Comparison of ENCODE assay signal across 12 cellular contexts in genomic region chr5:81788271-81788670, GRCh38. TPM values are rescaled to one million over a fixed set of nuclear protein-coding genes. Genes with fewer than 3 reads are reported as not detected.
A peak's percentile ranks its signal among the peaks of the same experiment; 100 is the strongest.
DNase-seq lines count a peak whose midpoint lies in the region; ATAC-seq, FAIRE-seq and TF ChIP-seq lines count a peak whose summit lies in the region.
"Had no signal": no experiment of that assay in that cellular context is flagged by ENCODE, and none has a peak within 500 bp of the region (broad histone marks: within the 10 kb centered on the region; RNA-seq: fewer than 3 reads in every experiment).

No MANE protein-coding gene starts in this region.

- no peak for TF ChIP-seq RAD21 in A549 (conservative IDR thresholded peaks at IDR 0.05 in 1 of 2, IDR thresholded peaks at IDR 0.05 in 1 of 2)

- H4K20me1 ChIP-seq in Loucy (ENCODE audit: insufficient read depth, low read length, poor library complexity, severe bottlenecking) (no peaks in the 10 kb centered on the region), osteoblast (ENCODE audit: insufficient read depth, low read length) (no peaks in the 10 kb centered on the region)

- POLR2A ChIA-PET in A549 (lab: Yijun Ruan, JAX), result no interaction called here

- H3F3A ChIP-seq in Loucy (ENCODE audit: low read depth), result no peaks in the 10 kb centered on the region

- H3K9me2 ChIP-seq in Loucy (replicated peaks; ENCODE audit: low read depth, low read length), result no peaks in the 10 kb centered on the region

- ATAC-seq in A549 (no peak), HG03159 (IDR thresholded peaks at IDR 0.05; ENCODE audit: unreplicated experiment) (no peak), aorta (ENCODE audit: low FRiP score) (no peak), GM18498 (IDR thresholded peaks at IDR 0.05; ENCODE audit: unreplicated experiment) (no peak)

- peak overlapping the region; percentile 23 to 36; a peak in 1 of 6 replicates for H3K27ac ChIP-seq in A549
- no peak overlapping the region for H3K27ac ChIP-seq in osteoblast (ENCODE audit: low read depth, low read length)
- H3K27ac ChIP-seq in aorta (ENCODE audit: low read depth in 1 of 2, low read length in 2 of 2), result no peak overlapping the region

- WGBS in A549 (ENCODE audit: missing lambda C conversion rate), result 60% methylated on average over 3 of the region's 3 CpGs
- 32 to 42% methylated on average over 3 of the region's 3 CpGs for WGBS in aorta, 2 donors

- H3K9me3 ChIP-seq in A549, result no peaks in the 10 kb centered on the region
- H3K9me3 ChIP-seq in Loucy (ENCODE audit: insufficient read depth, low read depth, low read length), result no peaks in the 10 kb centered on the region
- H3K9me3 ChIP-seq in osteoblast (ENCODE audit: low read depth, low read length), result no peaks in the 10 kb centered on the region
- no peaks in the 10 kb centered on the region for H3K9me3 ChIP-seq in aorta (ENCODE audit: control insufficient read depth, low read length)

- H3K79me2 ChIP-seq in Loucy (ENCODE audit: insufficient read depth, low read length) (no peaks in the 10 kb centered on the region), osteoblast (ENCODE audit: insufficient read depth, low read length) (no peaks in the 10 kb centered on the region)

- peak overlapping the region; percentile 62 for H2AFZ ChIP-seq in Loucy (ENCODE audit: low read length)
- H2AFZ ChIP-seq in osteoblast (ENCODE audit: low read length), result peak overlapping the region; percentile 43

- FAIRE-seq in A549 (lab: Jason Lieb, UNC), result no peak

- H3K27me3 ChIP-seq in Loucy (ENCODE audit: insufficient read depth, low read length, poor library complexity, severe bottlenecking) (no peaks in the 10 kb centered on the region), osteoblast (ENCODE audit: insufficient read depth, low read length) (no peaks in the 10 kb centered on the region), aorta (ENCODE audit: control insufficient read depth in 1 of 2, insufficient read depth in 2 of 2, low read length in 1 of 2) (no peaks in the 10 kb centered on the region)

- peak overlapping the region; percentile 2 for H3K9ac ChIP-seq in Loucy (ENCODE audit: low read depth, low read length, poor library complexity, severe bottlenecking)

- DNase-seq in A549 (ENCODE audit: low read depth in 1 of 2, low spot score in 1 of 2) (no peak), epithelial cell of esophagus (ENCODE audit: low read depth) (peak; percentile 14), osteoblast (ENCODE audit: insufficient read length, low spot score, missing footprints) (no peak), aorta (no peak), NCI-H128 (lab: John Stamatoyannopoulos, UW; ENCODE audit: unreplicated experiment) (no peak)
- DNase-seq: activated CD4-positive, alpha-beta memory T cell treated with anti-CD3 and anti-CD28 coated beads for 36 hours; activated gamma-delta T cell; central memory CD4-positive, alpha-beta T cell; NCI-H2171 had no signal

- peak overlapping the region; percentile 46; the same call in 2 of the 3 replicates for H3K4me2 ChIP-seq in A549
- peak overlapping the region; percentile 53 for H3K4me2 ChIP-seq in Loucy (ENCODE audit: low read depth, low read length, poor library complexity, severe bottlenecking)
- peak overlapping the region; percentile 22 for H3K4me2 ChIP-seq in osteoblast (ENCODE audit: insufficient read depth, low read length)

- intact Hi-C loops in aorta (cut with DNase I), result loop anchor here (1.0 kb wide), 1 partner anchor 63 kb away; no protein-coding TSS in a partner anchor

- no peak for TF ChIP-seq EP300 in A549 (IDR thresholded peaks at IDR 0.05)

- H3K4me3 ChIP-seq in A549, result no peak overlapping the region
- no peak overlapping the region for H3K4me3 ChIP-seq in Loucy (ENCODE audit: low read length, poor library complexity, severe bottlenecking)
- no peak overlapping the region for H3K4me3 ChIP-seq in epithelial cell of esophagus (ENCODE audit: low read length)
- no peak overlapping the region for H3K4me3 ChIP-seq in osteoblast (ENCODE audit: insufficient read depth, low read length)
- no peak overlapping the region for H3K4me3 ChIP-seq in aorta (ENCODE audit: low read length in 2 of 2)

- H3K36me3 ChIP-seq in Loucy (ENCODE audit: insufficient read depth, low read length) (no peaks in the 10 kb centered on the region), osteoblast (ENCODE audit: insufficient read depth, low read length) (no peaks in the 10 kb centered on the region), aorta (ENCODE audit: control insufficient read depth in 1 of 2, insufficient read depth in 2 of 2, low read length in 1 of 2) (no peaks in the 10 kb centered on the region)

- TF ChIP-seq CTCF in A549 (IDR thresholded peaks at IDR 0.05) (no peak), Loucy (conservative IDR thresholded peaks at IDR 0.05; ENCODE audit: low read length) (no peak), epithelial cell of esophagus (IDR thresholded peaks at IDR 0.05; ENCODE audit: insufficient read depth, low read depth, low read length, missing control alignments) (no peak), osteoblast (IDR thresholded peaks at IDR 0.05; ENCODE audit: extremely low read depth, low read depth, low read length) (no peak)

- CTCF ChIA-PET in A549 (lab: Yijun Ruan, JAX), result interaction anchor here (1.2 kb wide), 2 partner anchors 12 to 51 kb away, joined by 3 read pairs; no protein-coding TSS in a partner anchor

- H3K4me1 ChIP-seq in A549, result peaks cover 16% of the 10 kb centered on the region; the same call in 2 of the 3 replicates
- peaks cover 23% of the 10 kb centered on the region for H3K4me1 ChIP-seq in Loucy (ENCODE audit: insufficient read depth, low read length, poor library complexity, severe bottlenecking)
- H3K4me1 ChIP-seq in osteoblast (ENCODE audit: insufficient read depth, low read length), result peaks cover 21% of the 10 kb centered on the region
- H3K4me1 ChIP-seq in aorta (ENCODE audit: control insufficient read depth in 1 of 2, insufficient read depth in 2 of 2, low read length in 2 of 2), result peaks cover 4 to 6% of the 10 kb centered on the region in 2 donors

- TF ChIP-seq POLR2A in A549 (IDR thresholded peaks at IDR 0.05; ENCODE audit: low read length), result no peak

TF ChIP-seq in A549, 52 proteins besides CTCF, POLR2A, EP300 and RAD21:
- TF ChIP-seq MAFK (IDR thresholded peaks at IDR 0.05; ENCODE audit: partially characterized antibody) (no peak), HDAC2 (IDR thresholded peaks at IDR 0.05) (no peak), TP53 (CRISPR knock-in tag; IDR thresholded peaks at IDR 0.05) (no peak), RARB (CRISPR knock-in tag; IDR thresholded peaks at IDR 0.05) (no peak), ZNF302 (CRISPR knock-in tag; IDR thresholded peaks at IDR 0.05) (no peak), EHF (CRISPR knock-in tag; IDR thresholded peaks at IDR 0.05) (no peak), HOXB13 (CRISPR knock-in tag; IDR thresholded peaks at IDR 0.05; ENCODE audit: low read depth) (no peak), KDM1A (IDR thresholded peaks at IDR 0.05; ENCODE audit: low read depth) (no peak), CHD2 (IDR thresholded peaks at IDR 0.05; ENCODE audit: low read length, partially characterized antibody) (no peak), JUN (IDR thresholded peaks at IDR 0.05) (no peak), HOXB5 (CRISPR knock-in tag; IDR thresholded peaks at IDR 0.05) (no peak), ZFP36 (IDR thresholded peaks at IDR 0.05; ENCODE audit: borderline replicate concordance, partially characterized antibody) (no peak), RFX5 (IDR thresholded peaks at IDR 0.05) (no peak), CHD4 (IDR thresholded peaks at IDR 0.05; ENCODE audit: borderline replicate concordance) (no peak), RCOR1 (IDR thresholded peaks at IDR 0.05; ENCODE audit: low read depth, low read length) (no peak)
- TF ChIP-seq, protein P1, sequence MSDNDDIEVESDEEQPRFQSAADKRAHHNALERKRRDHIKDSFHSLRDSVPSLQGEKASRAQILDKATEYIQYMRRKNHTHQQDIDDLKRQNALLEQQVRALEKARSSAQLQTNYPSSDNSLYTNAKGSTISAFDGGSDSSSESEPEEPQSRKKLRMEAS (IDR thresholded peaks at IDR 0.05), result no peak

RNA-seq across cellular contexts. Expression of gene SSBP2, which starts 37.4 kb away (rescaled TPM):
- 14.2 and 17.0 TPM in 2 replicates for polyA plus RNA-seq in A549 (2011; rRNA removed)
- 8.3 and 10.0 TPM in 2 replicates for polyA plus RNA-seq in A549 (2012; cell fraction: cytosol; rRNA removed)
- 3.9 and 7.2 TPM in 2 replicates for polyA plus RNA-seq in A549 (2012; cell fraction: nucleus; rRNA removed)
- polyA plus RNA-seq in A549 (2017; fragmentation: RNase III; extraction: RNeasy Plus Mini Kit Qiagen cat#74134 plus additional on column Dnase treatment), result 4.5 to 5.5 TPM (median 4.9 TPM) in 3 replicates
- 10.0 and 13.4 TPM in 2 replicates for polyA minus RNA-seq in A549 (2011; rRNA and poly(A)+ RNA removed)
- total RNA-seq in osteoblast, result 18.1 and 23.6 TPM in 2 replicates
- 10 to 100 TPM; 73.7 to 92.0 TPM for total RNA-seq in aorta
- polyA plus RNA-seq in aorta, result 10 to 100 TPM; 36.2 to 60.9 TPM

Comparison
In these comparisons a context has a peak if more than half of its experiments do, and no peak if none do; other contexts are left out.
1. H3K27ac ChIP-seq: peak in A549 (2 of 2); none in osteoblast (single experiment) and aorta (0 of 2).
2. Peak in every context shown above with its lines, with median percentiles within 50 percentile points of each other: H3K4me2 ChIP-seq.